9 cellular contexts compared by ENCODE assay signal in the genomic region with DNA sequence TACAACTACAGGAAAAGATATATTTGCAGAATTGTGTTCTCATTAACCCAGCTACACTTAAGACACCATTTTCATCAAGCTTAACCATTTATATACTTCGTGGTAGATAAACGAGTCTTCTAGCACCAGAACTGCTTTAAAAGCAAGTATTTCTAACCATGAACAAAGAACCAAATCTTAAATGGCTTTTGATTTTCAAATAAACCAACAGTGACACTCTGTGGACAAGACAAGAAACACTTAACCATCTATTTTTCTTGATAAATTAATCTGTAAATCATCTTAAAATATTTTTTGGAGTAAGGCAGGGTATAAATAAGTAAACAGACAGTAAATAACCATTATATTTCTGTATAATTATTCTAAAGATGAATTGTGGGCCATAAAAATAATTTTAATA. TPM values are rescaled to one million over a fixed set of nuclear protein-coding genes. Genes with fewer than 3 reads are reported as not detected.
A peak's percentile ranks its signal among the peaks of the same experiment; 100 is the strongest.
DNase-seq lines count a peak whose midpoint lies in the region; ATAC-seq and TF ChIP-seq lines count a peak whose summit lies in the region.
"Had no signal": no experiment of that assay in that cellular context is flagged by ENCODE, and none has a peak within 500 bp of the region (broad histone marks: within the 10 kb centered on the region; RNA-seq: fewer than 3 reads in every experiment).

No MANE protein-coding gene starts in this region.

- no peaks in the 10 kb centered on the region for H3K36me3 Mint-ChIP-seq in type B pancreatic cell
- H3K36me3 Mint-ChIP-seq in stimulated activated effector memory CD8-positive, alpha-beta T cell treated with anti-CD3 and anti-CD28 coated beads, Interleukin-12 subunit alpha, Interleukin-12 subunit beta, amount 100 ng/mL, for 72 hours: no peaks in the 10 kb centered on the region
- no peaks in the 10 kb centered on the region for H3K36me3 Mint-ChIP-seq in activated CD4-positive, alpha-beta T cell treated with anti-CD3 and anti-CD28 coated beads, Interleukin-2, amount 10 ng/mL, durations not matched to agents 24 days and 14 days (ENCODE audit: low read depth)
- H3K36me3 Mint-ChIP-seq: CD14-positive monocyte had no signal

- H3K4me3 Mint-ChIP-seq in type B pancreatic cell: no peak overlapping the region
- no peak overlapping the region for H3K4me3 Mint-ChIP-seq in stimulated activated effector memory CD8-positive, alpha-beta T cell treated with anti-CD3 and anti-CD28 coated beads, Interleukin-12 subunit alpha, Interleukin-12 subunit beta, amount 100 ng/mL, for 72 hours
- H3K4me3 Mint-ChIP-seq in activated CD4-positive, alpha-beta T cell treated with anti-CD3 and anti-CD28 coated beads, Interleukin-2, amount 10 ng/mL, durations not matched to agents 24 days and 14 days: no peak overlapping the region
- H3K4me3 Mint-ChIP-seq: CD14-positive monocyte had no signal

- H3K27ac Mint-ChIP-seq in type B pancreatic cell: no peak overlapping the region
- H3K27ac Mint-ChIP-seq in stimulated activated effector memory CD8-positive, alpha-beta T cell treated with anti-CD3 and anti-CD28 coated beads, Interleukin-12 subunit alpha, Interleukin-12 subunit beta, amount 100 ng/mL, for 72 hours: no peak overlapping the region
- H3K27ac Mint-ChIP-seq in activated CD4-positive, alpha-beta T cell treated with anti-CD3 and anti-CD28 coated beads, Interleukin-2, amount 10 ng/mL, durations not matched to agents 24 days and 14 days: no peak overlapping the region
- H3K27ac Mint-ChIP-seq: CD14-positive monocyte had no signal

- intact Hi-C loops in left cardiac atrium (cut with DNase I) (loop anchor here in 1 of 2 donors (5.0 kb wide), 1 partner anchor 278 kb away; no protein-coding TSS in a partner anchor), PC-3 (cut with micrococcal nuclease) (loop anchor here (1.0 to 10.0 kb wide), 4 partner anchors 167 to 466 kb away; no protein-coding TSS in a partner anchor)
- intact Hi-C loops in activated CD4-positive, alpha-beta T cell treated with anti-CD3 and anti-CD28 coated beads, Interleukin-2, amount 10 ng/mL, durations not matched to agents 24 days and 14 days (cut with micrococcal nuclease): no loop called here

- H3K4me3 ChIP-seq in cardiac muscle cell (no peak overlapping the region), PC-3 (ENCODE audit: low read length) (no peak overlapping the region)

- CTCF ChIA-PET in PC-3 (lab: Charles Lee): interaction anchor here (0.5 kb wide), 1 partner anchor 168 kb away, joined by 5 read pairs; no protein-coding TSS in a partner anchor

- H3K27me3 ChIP-seq in cardiac muscle cell (no peaks in the 10 kb centered on the region), PC-3 (ENCODE audit: low read length) (no peaks in the 10 kb centered on the region; the same call in 1 of the 2 replicates)

- H3K79me2 ChIP-seq in PC-3 (ENCODE audit: low read length): no peaks in the 10 kb centered on the region

- no peak overlapping the region for H3K4me2 ChIP-seq in PC-3 (ENCODE audit: low read length)

- peak; percentile 2 to 5 for DNase-seq in cardiac muscle cell (ENCODE audit: low read depth in 1 of 2, low spot score in 1 of 2)
- no peak for DNase-seq in left cardiac atrium
- peak; percentile 40 for DNase-seq in PC-3
- peak; percentile 1 for DNase-seq in fibroblast of the conjunctiva (ENCODE audit: low read depth)
- no peak for DNase-seq in type B pancreatic cell (ENCODE audit: extremely low spot score, unreplicated experiment)
- DNase-seq in stimulated activated effector memory CD8-positive, alpha-beta T cell treated with anti-CD3 and anti-CD28 coated beads, Interleukin-12 subunit alpha, Interleukin-12 subunit beta, amount 100 ng/mL, for 72 hours (ENCODE audit: low spot score in 2 of 2): no peak
- no peak for DNase-seq in activated CD4-positive, alpha-beta T cell treated with anti-CD3 and anti-CD28 coated beads, Interleukin-2, amount 10 ng/mL, durations not matched to agents 24 days and 14 days

- no peaks in the 10 kb centered on the region for H3K27me3 Mint-ChIP-seq in type B pancreatic cell
- H3K27me3 Mint-ChIP-seq in activated CD4-positive, alpha-beta T cell treated with anti-CD3 and anti-CD28 coated beads, Interleukin-2, amount 10 ng/mL, durations not matched to agents 24 days and 14 days: no peaks in the 10 kb centered on the region

- H3F3A ChIP-seq in PC-3 (ENCODE audit: low read length, unreplicated experiment): no peaks in the 10 kb centered on the region

- POLR2A ChIA-PET in PC-3 (lab: Charles Lee; ENCODE audit: unreplicated experiment): no interaction called here

- ATAC-seq in left cardiac atrium (no peak), PC-3 (no peak), GM19023 (IDR thresholded peaks at IDR 0.05; ENCODE audit: unreplicated experiment) (no peak)
- no peak for ATAC-seq in stimulated activated effector memory CD8-positive, alpha-beta T cell treated with anti-CD3 and anti-CD28 coated beads, Interleukin-12 subunit alpha, Interleukin-12 subunit beta, amount 100 ng/mL, for 72 hours

- no peak overlapping the region for H2AFZ ChIP-seq in PC-3 (ENCODE audit: low read length)

- no peaks in the 10 kb centered on the region for H3K9me2 ChIP-seq in PC-3 (replicated peaks; ENCODE audit: low read length)

- TF ChIP-seq CTCF in cardiac muscle cell (IDR thresholded peaks at IDR 0.05; ENCODE audit: low read depth, low read length): no peak
- peak; percentile 56; the same call in 1 of the 2 replicates for TF ChIP-seq CTCF in PC-3 (conservative IDR thresholded peaks at IDR 0.05; ENCODE audit: low read depth, low read length)
- TF ChIP-seq CTCF in type B pancreatic cell (conservative IDR thresholded peaks at IDR 0.05): peak; percentile 71

- no peak overlapping the region for H3K9ac ChIP-seq in PC-3 (ENCODE audit: low read length)

- H3K36me3 ChIP-seq in cardiac muscle cell: no peaks in the 10 kb centered on the region
- no peaks in the 10 kb centered on the region for H3K36me3 ChIP-seq in PC-3 (ENCODE audit: low read depth, low read length)

- H3K9me3 ChIP-seq in cardiac muscle cell (ENCODE audit: low read depth) (no peaks in the 10 kb centered on the region), PC-3 (ENCODE audit: low read length) (no peaks in the 10 kb centered on the region)

- H3K27ac ChIP-seq in cardiac muscle cell (no peak overlapping the region), PC-3 (ENCODE audit: low read length) (no peak overlapping the region)

- no peaks in the 10 kb centered on the region for H4K20me1 ChIP-seq in PC-3 (ENCODE audit: low read length)

- H3K9me3 Mint-ChIP-seq in type B pancreatic cell: no peaks in the 10 kb centered on the region
- no peaks in the 10 kb centered on the region for H3K9me3 Mint-ChIP-seq in stimulated activated effector memory CD8-positive, alpha-beta T cell treated with anti-CD3 and anti-CD28 coated beads, Interleukin-12 subunit alpha, Interleukin-12 subunit beta, amount 100 ng/mL, for 72 hours
- no peaks in the 10 kb centered on the region for H3K9me3 Mint-ChIP-seq in activated CD4-positive, alpha-beta T cell treated with anti-CD3 and anti-CD28 coated beads, Interleukin-2, amount 10 ng/mL, durations not matched to agents 24 days and 14 days

- H3K4me1 ChIP-seq in cardiac muscle cell (ENCODE audit: low read depth) (no peaks in the 10 kb centered on the region), PC-3 (ENCODE audit: insufficient read depth, low read length) (no peaks in the 10 kb centered on the region)

- H3K4me1 Mint-ChIP-seq in type B pancreatic cell (ENCODE audit: unreplicated experiment): no peaks in the 10 kb centered on the region
- H3K4me1 Mint-ChIP-seq in stimulated activated effector memory CD8-positive, alpha-beta T cell treated with anti-CD3 and anti-CD28 coated beads, Interleukin-12 subunit alpha, Interleukin-12 subunit beta, amount 100 ng/mL, for 72 hours: no peaks in the 10 kb centered on the region
- H3K4me1 Mint-ChIP-seq in activated CD4-positive, alpha-beta T cell treated with anti-CD3 and anti-CD28 coated beads, Interleukin-2, amount 10 ng/mL, durations not matched to agents 24 days and 14 days: no peaks in the 10 kb centered on the region

- no TSS peak for BruUV-seq in PC-3 (replicated peaks; lab: Mats Ljungman, UMichigan)

RNA-seq across cellular contexts. Expression of gene BEND2, which starts 10.2 kb away (rescaled TPM):
- total RNA-seq in cardiac muscle cell (not detected in 2 replicates), left cardiac atrium (under 1 TPM in 1 of 2 donors, not detected in 1; 0.08 TPM), PC-3 (2014; rRNA removed) (not detected in 2 replicates), type B pancreatic cell (ENCODE audit: low replicate concordance) (not detected in 2 replicates)
- polyA plus RNA-seq in cardiac muscle cell: not detected in 2 replicates
- total RNA-seq in activated CD4-positive, alpha-beta T cell treated with anti-CD3 and anti-CD28 coated beads, Interleukin-2, amount 10 ng/mL, durations not matched to agents 24 days and 14 days: not detected in 2 replicates

Comparison
In these comparisons a context has a peak if more than half of its experiments do, and no peak if none do; other contexts are left out.
1. DNase-seq: peak in cardiac muscle cell (2 of 2), PC-3 (single experiment) and fibroblast of the conjunctiva (single experiment); none in left cardiac atrium (single experiment), type B pancreatic cell (single experiment), stimulated activated effector memory CD8-positive, alpha-beta T cell treated with anti-CD3 and anti-CD28 coated beads, Interleukin-12 subunit alpha, Interleukin-12 subunit beta, amount 100 ng/mL, for 72 hours (0 of 2) and activated CD4-positive, alpha-beta T cell treated with anti-CD3 and anti-CD28 coated beads, Interleukin-2, amount 10 ng/mL, durations not matched to agents 24 days and 14 days (single experiment).